11 cellular contexts compared by ENCODE assay signal in the genomic region with DNA sequence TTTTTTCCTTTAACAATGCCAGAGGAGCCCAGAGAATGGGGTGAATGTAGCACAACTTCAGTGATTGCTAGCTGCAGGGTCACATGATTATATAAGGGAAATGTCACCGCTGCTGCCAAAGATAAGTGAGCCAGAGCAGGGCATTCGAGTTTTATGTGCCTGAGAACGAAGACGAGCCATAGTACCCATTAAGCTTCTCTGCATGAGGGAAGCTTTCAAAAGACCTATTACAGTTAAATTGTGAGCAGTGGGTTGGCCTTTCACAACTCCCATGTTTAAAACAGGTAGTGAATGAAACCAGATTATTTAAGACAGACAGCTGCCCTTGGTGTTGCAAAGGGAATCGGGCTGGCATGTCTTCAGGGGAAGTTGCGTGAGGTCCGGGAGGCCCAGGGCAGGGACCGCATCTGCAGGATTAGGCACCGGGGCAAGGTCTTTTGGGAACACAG.
DNase-seq lines count a peak whose midpoint lies in the region; ATAC-seq, FAIRE-seq and TF ChIP-seq lines count a peak whose summit lies in the region.
"Had no signal": no experiment of that assay in that cellular context is flagged by ENCODE, and none has a peak within 500 bp of the region (broad histone marks: within the 10 kb centered on the region; RNA-seq: fewer than 3 reads in every experiment).

No MANE protein-coding gene starts in this region.

- CTCF ChIA-PET in GM12878 (lab: Yijun Ruan, JAX): interaction anchor here (0.9 to 7.2 kb wide), 14 partner anchors 11 to 285 kb away, joined by 3 to 32 read pairs (median 4); a partner anchor contains a TSS

- peak overlapping the region; percentile 55 for H3K9ac ChIP-seq in GM12878 (ENCODE audit: control insufficient read depth, insufficient read depth, low read length)

- H2AFZ ChIP-seq in GM12878 (ENCODE audit: control insufficient read depth, low read depth, low read length): peak overlapping the region; percentile 33

- no peak for TF ChIP-seq POLR2A in GM12878 (IDR thresholded peaks at IDR 0.05; ENCODE audit: low read depth, low read length)

- H3K4me3 ChIP-seq in GM12878 (peak overlapping the region; percentile 65), skin epidermis (no peak overlapping the region)
- H3K4me3 ChIP-seq: cardiac muscle cell had no signal

- SMC1A ChIA-PET in GM12878 (lab: Charles Lee; ENCODE audit: uncharacterized antibody, unreplicated experiment): interaction anchor here (0.6 to 14.5 kb wide), 26 partner anchors 14 to 286 kb away, joined by 3 to 181 read pairs (median 5); a partner anchor contains a TSS

- H4K20me1 ChIP-seq in GM12878 (ENCODE audit: control insufficient read depth, insufficient read depth): no peaks in the 10 kb centered on the region

- peak overlapping the region; percentile 77 for H3K27ac ChIP-seq in GM12878 (ENCODE audit: control insufficient read depth, insufficient read depth)
- H3K27ac ChIP-seq in skin epidermis: peak overlapping the region in 14 of 21 experiments; percentile 6 to 98 (median 56)
- H3K27ac ChIP-seq: cardiac muscle cell had no signal

- POLR2A ChIA-PET in GM12878 (lab: Charles Lee): interaction anchor here (0.6 to 7.4 kb wide), 16 partner anchors 12 to 285 kb away, joined by 3 to 59 read pairs (median 4); a partner anchor contains a TSS

- H3K79me2 ChIP-seq in GM12878 (ENCODE audit: control insufficient read depth, insufficient read depth, low read length): peaks cover 89% of the 10 kb centered on the region

- H3K36me3 ChIP-seq in GM12878 (ENCODE audit: control insufficient read depth in 2 of 2, insufficient read depth in 2 of 2, low read length in 1 of 2): no peaks in the 10 kb centered on the region
- H3K36me3 ChIP-seq: cardiac muscle cell had no signal

- TF ChIP-seq CTCF in GM12878 (IDR thresholded peaks at IDR 0.05 in 2 of 3, conservative IDR thresholded peaks at IDR 0.05 in 1 of 3; ENCODE audit: control insufficient read depth in 2 of 3, extremely low read depth in 1 of 3, insufficient read depth in 1 of 3, low read depth in 3 of 3, low read length in 3 of 3) (no peak), GM13977 (IDR thresholded peaks at IDR 0.05; ENCODE audit: extremely low read depth, insufficient read depth, missing control alignments) (no peak)

- RAD21 ChIA-PET in GM12878 (lab: Charles Lee; ENCODE audit: unreplicated experiment): interaction anchor here (0.6 to 7.3 kb wide), 18 partner anchors 12 to 241 kb away, joined by 3 to 46 read pairs (median 6); no protein-coding TSS in a partner anchor

- TF ChIP-seq RAD21 in GM12878 (IDR thresholded peaks at IDR 0.05; ENCODE audit: insufficient read depth, low read depth, low read length): no peak

- no peaks in the 10 kb centered on the region for H3K27me3 ChIP-seq in GM12878 (replicated peaks in 1 of 2; ENCODE audit: control insufficient read depth in 2 of 2, insufficient read depth in 2 of 2, low read length in 1 of 2)
- H3K27me3 ChIP-seq: cardiac muscle cell had no signal

- H3K4me2 ChIP-seq in GM12878 (ENCODE audit: control insufficient read depth, insufficient read depth): peak overlapping the region; percentile 92

- no peaks in the 10 kb centered on the region for H3K9me3 ChIP-seq in GM12878 (replicated peaks; ENCODE audit: control insufficient read depth, insufficient read depth, low read length)

- peaks cover 58% of the 10 kb centered on the region for H3K4me1 ChIP-seq in GM12878 (ENCODE audit: control insufficient read depth, insufficient read depth, low read length)

- in situ Hi-C loops in GM12878 (cut with MboI): no loop called here
- in situ Hi-C loops in GM13977 (cut with MboI; ENCODE audit: low pct_unique_long_range_greater_than_20kb, low sequenced_read_pairs, unreplicated experiment): no loop called here

- FAIRE-seq in GM18507 (lab: Jason Lieb, UNC) (peak; percentile 63), GM12878 (lab: Jason Lieb, UNC) (no peak), HTR-8/SVneo (lab: Jason Lieb, UNC) (no peak)

- DNase-seq in GM18507 (ENCODE audit: extremely low spot score, insufficient read length, low read depth) (no peak), NOMO-1 treated with dmso at 0.1 percent for 144 hours (lab: John Stamatoyannopoulos, UW; ENCODE audit: unreplicated experiment) (peak; percentile 85), GM12878 (ENCODE audit: low read depth, low spot score) (no peak), HTR-8/SVneo (ENCODE audit: insufficient read length, low spot score) (no peak), GM13977 (ENCODE audit: low spot score) (no peak)
- DNase-seq: NCI-H1105, T1000 had no signal

- intact Hi-C loops in GM12878 (cut with micrococcal nuclease; ENCODE audit: unreplicated experiment): loop anchor here (5.0 kb wide), 1 partner anchor 124 kb away; no protein-coding TSS in a partner anchor

- WGBS in GM12878 (ENCODE audit: insufficient coverage, insufficient replicate concordance, low lambda C conversion rate, missing lambda C conversion rate): 22% methylated on average over 9 of the region's 9 CpGs

- no peak for TF ChIP-seq EP300 in GM12878 (IDR thresholded peaks at IDR 0.05; ENCODE audit: borderline replicate concordance in 1 of 2, control insufficient read depth in 1 of 2, low read depth in 2 of 2, low read length in 2 of 2)

- no TSS peak for BruUV-seq in GM12878 (replicated peaks; lab: Mats Ljungman, UMichigan)

- no peak for ATAC-seq in GM12878
- no peak for ATAC-seq in GM18520 (IDR thresholded peaks at IDR 0.05; ENCODE audit: unreplicated experiment)
- no peak for ATAC-seq in HG03565 (IDR thresholded peaks at IDR 0.05; ENCODE audit: unreplicated experiment)

TF ChIP-seq in GM12878, 131 proteins besides CTCF, POLR2A, EP300 and RAD21:
- TF ChIP-seq, protein P1, sequence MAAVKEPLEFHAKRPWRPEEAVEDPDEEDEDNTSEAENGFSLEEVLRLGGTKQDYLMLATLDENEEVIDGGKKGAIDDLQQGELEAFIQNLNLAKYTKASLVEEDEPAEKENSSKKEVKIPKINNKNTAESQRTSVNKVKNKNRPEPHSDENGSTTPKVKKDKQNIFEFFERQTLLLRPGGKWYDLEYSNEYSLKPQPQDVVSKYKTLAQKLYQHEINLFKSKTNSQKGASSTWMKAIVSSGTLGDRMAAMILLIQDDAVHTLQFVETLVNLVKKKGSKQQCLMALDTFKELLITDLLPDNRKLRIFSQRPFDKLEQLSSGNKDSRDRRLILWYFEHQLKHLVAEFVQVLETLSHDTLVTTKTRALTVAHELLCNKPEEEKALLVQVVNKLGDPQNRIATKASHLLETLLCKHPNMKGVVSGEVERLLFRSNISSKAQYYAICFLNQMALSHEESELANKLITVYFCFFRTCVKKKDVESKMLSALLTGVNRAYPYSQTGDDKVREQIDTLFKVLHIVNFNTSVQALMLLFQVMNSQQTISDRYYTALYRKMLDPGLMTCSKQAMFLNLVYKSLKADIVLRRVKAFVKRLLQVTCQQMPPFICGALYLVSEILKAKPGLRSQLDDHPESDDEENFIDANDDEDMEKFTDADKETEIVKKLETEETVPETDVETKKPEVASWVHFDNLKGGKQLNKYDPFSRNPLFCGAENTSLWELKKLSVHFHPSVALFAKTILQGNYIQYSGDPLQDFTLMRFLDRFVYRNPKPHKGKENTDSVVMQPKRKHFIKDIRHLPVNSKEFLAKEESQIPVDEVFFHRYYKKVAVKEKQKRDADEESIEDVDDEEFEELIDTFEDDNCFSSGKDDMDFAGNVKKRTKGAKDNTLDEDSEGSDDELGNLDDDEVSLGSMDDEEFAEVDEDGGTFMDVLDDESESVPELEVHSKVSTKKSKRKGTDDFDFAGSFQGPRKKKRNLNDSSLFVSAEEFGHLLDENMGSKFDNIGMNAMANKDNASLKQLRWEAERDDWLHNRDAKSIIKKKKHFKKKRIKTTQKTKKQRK (IDR thresholded peaks at IDR 0.05; ENCODE audit: low read depth, low read length): no peak
- TF ChIP-seq TARDBP (IDR thresholded peaks at IDR 0.05; ENCODE audit: borderline replicate concordance) (no peak), EGR1 (IDR thresholded peaks at IDR 0.05; ENCODE audit: borderline replicate concordance in 1 of 2, low read depth in 2 of 2, low read length in 2 of 2) (no peak), FOXK2 (IDR thresholded peaks at IDR 0.05) (no peak), KAT2A (conservative IDR thresholded peaks at IDR 0.05; ENCODE audit: control insufficient read depth, low read depth, low read length) (no peak)
- TF ChIP-seq, protein P2, sequence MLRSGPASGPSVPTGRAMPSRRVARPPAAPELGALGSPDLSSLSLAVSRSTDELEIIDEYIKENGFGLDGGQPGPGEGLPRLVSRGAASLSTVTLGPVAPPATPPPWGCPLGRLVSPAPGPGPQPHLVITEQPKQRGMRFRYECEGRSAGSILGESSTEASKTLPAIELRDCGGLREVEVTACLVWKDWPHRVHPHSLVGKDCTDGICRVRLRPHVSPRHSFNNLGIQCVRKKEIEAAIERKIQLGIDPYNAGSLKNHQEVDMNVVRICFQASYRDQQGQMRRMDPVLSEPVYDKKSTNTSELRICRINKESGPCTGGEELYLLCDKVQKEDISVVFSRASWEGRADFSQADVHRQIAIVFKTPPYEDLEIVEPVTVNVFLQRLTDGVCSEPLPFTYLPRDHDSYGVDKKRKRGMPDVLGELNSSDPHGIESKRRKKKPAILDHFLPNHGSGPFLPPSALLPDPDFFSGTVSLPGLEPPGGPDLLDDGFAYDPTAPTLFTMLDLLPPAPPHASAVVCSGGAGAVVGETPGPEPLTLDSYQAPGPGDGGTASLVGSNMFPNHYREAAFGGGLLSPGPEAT (IDR thresholded peaks at IDR 0.05; ENCODE audit: low read depth): no peak
- TF ChIP-seq, protein P3, sequence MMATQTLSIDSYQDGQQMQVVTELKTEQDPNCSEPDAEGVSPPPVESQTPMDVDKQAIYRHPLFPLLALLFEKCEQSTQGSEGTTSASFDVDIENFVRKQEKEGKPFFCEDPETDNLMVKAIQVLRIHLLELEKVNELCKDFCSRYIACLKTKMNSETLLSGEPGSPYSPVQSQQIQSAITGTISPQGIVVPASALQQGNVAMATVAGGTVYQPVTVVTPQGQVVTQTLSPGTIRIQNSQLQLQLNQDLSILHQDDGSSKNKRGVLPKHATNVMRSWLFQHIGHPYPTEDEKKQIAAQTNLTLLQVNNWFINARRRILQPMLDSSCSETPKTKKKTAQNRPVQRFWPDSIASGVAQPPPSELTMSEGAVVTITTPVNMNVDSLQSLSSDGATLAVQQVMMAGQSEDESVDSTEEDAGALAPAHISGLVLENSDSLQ (IDR thresholded peaks at IDR 0.05): peak; percentile 22; the same call in 1 of the 2 replicates
